ENCODE assay signal across 8 cellular contexts in genomic region chr15:51094606-51095569, GRCh38. TPM values are rescaled to one million over a fixed set of nuclear protein-coding genes. Genes with fewer than 3 reads are reported as not detected.
DNase-seq lines count a peak whose midpoint lies in the region; ATAC-seq and TF ChIP-seq lines count a peak whose summit lies in the region.

TSS of gene TNFAIP8L3 (minus strand) at chr15:51094906. CDS start at chr15:51094595, 311 bp downstream.

- H4K91ac ChIP-seq in neuronal stem cell (ENCODE audit: low read depth, low read length, poor library complexity), result no peak within 1 kb of the TSS

- H3K4me1 ChIP-seq in SJSA1 (replicated peaks), result peaks cover 10% of the 10 kb centered on the region
- peaks cover 5% of the 10 kb centered on the region in 2 donors for H3K4me1 ChIP-seq in neuronal stem cell (ENCODE audit: control insufficient read depth in 2 of 2, insufficient read depth in 1 of 2, low read depth in 1 of 2, low read length in 2 of 2)

- H3K4me3 ChIP-seq in SJSA1, result peak within 1 kb of the TSS; percentile 24
- H3K4me3 ChIP-seq in fibroblast of the aortic adventitia (ENCODE audit: low read depth, low read length), result peak within 1 kb of the TSS; percentile 80
- peak within 1 kb of the TSS; percentile 40 to 77 for H3K4me3 ChIP-seq in neuronal stem cell (ENCODE audit: low read length in 2 of 2)

- WGBS in neuronal stem cell (ENCODE audit: extremely low coverage in 2 of 2, insufficient read length in 2 of 2, insufficient replicate concordance in 1 of 2), 2 donors, result no CpG with 5 or more reads among the region's 98 CpGs

- no peak within 1 kb of the TSS for H3K4ac ChIP-seq in neuronal stem cell (ENCODE audit: low read length)

- peak; percentile 53 for DNase-seq in DMS53 (lab: John Stamatoyannopoulos, UW)
- DNase-seq in DMS53 treated with DMSO at 0.1 percent for 48 hours (lab: John Stamatoyannopoulos, UW; ENCODE audit: unreplicated experiment), result no peak
- no peak for DNase-seq in SJSA1 (ENCODE audit: low read depth in 1 of 2, low spot score in 2 of 2)
- DNase-seq in fibroblast of the aortic adventitia (ENCODE audit: low read depth), result peak; percentile 45
- DNase-seq in neuronal stem cell (ENCODE audit: low spot score), result peak; percentile 18
- no peak for DNase-seq in activated gamma-delta T cell (lab: John Stamatoyannopoulos, UW)
- DNase-seq in NCI-H1092 (lab: John Stamatoyannopoulos, UW), result no peak

- H3K23ac ChIP-seq in neuronal stem cell (ENCODE audit: low read depth, low read length, poor library complexity), result no peak within 1 kb of the TSS

- H2BK15ac ChIP-seq in neuronal stem cell (ENCODE audit: low read length), result no peak within 1 kb of the TSS

- H2BK5ac ChIP-seq in neuronal stem cell (ENCODE audit: low read length), result peak within 1 kb of the TSS; percentile 72

- H3K9ac ChIP-seq in neuronal stem cell (ENCODE audit: low read depth, low read length, poor library complexity), result peak within 1 kb of the TSS; percentile 36

- no peaks in the 10 kb centered on the region for H3K79me1 ChIP-seq in neuronal stem cell (ENCODE audit: low read depth, low read length)

- no peak for ATAC-seq in GM21529 (IDR thresholded peaks at IDR 0.05; ENCODE audit: unreplicated experiment)

- H3K27ac ChIP-seq in SJSA1, result no peak within 1 kb of the TSS
- H3K27ac ChIP-seq in neuronal stem cell (replicated peaks; ENCODE audit: low read length), result no peak within 1 kb of the TSS

- no peaks in the 10 kb centered on the region for H3K9me3 ChIP-seq in SJSA1 (replicated peaks)
- no peaks in the 10 kb centered on the region for H3K9me3 ChIP-seq in neuronal stem cell (replicated peaks in 1 of 2; ENCODE audit: control insufficient read depth in 2 of 2, insufficient read depth in 1 of 2, low read depth in 1 of 2, low read length in 2 of 2)

- H2AK5ac ChIP-seq in neuronal stem cell (ENCODE audit: low read depth, low read length), result no peak within 1 kb of the TSS

- H2BK12ac ChIP-seq in neuronal stem cell (ENCODE audit: low read length), result no peak within 1 kb of the TSS

- H3K36me3 ChIP-seq in SJSA1 (no peaks in the 10 kb centered on the region), neuronal stem cell (replicated peaks in 1 of 2; ENCODE audit: control insufficient read depth in 2 of 2, insufficient read depth in 2 of 2, low read length in 2 of 2) (no peaks in the 10 kb centered on the region)

- no peak within 1 kb of the TSS for H4K8ac ChIP-seq in neuronal stem cell (ENCODE audit: low read depth, low read length)

- peaks cover 50% of the 10 kb centered on the region for H3K27me3 ChIP-seq in SJSA1 (replicated peaks)
- H3K27me3 ChIP-seq in neuronal stem cell (ENCODE audit: control insufficient read depth in 3 of 3, insufficient read depth in 3 of 3, low read depth in 1 of 3, low read length in 3 of 3), result peaks cover 18 to 87% (median 57%) of the 10 kb centered on the region in 3 experiments

- H2BK120ac ChIP-seq in neuronal stem cell (ENCODE audit: low read depth, low read length), result no peak within 1 kb of the TSS

- H3K14ac ChIP-seq in neuronal stem cell (ENCODE audit: low read length), result no peak within 1 kb of the TSS

- H3K4me2 ChIP-seq in neuronal stem cell (ENCODE audit: insufficient read depth, low read length, poor library complexity, severe bottlenecking), result peak within 1 kb of the TSS; percentile 92

- H2AFZ ChIP-seq in neuronal stem cell (ENCODE audit: low read length), result peak within 1 kb of the TSS; percentile 86

- peak within 1 kb of the TSS; percentile 63 for H3K18ac ChIP-seq in neuronal stem cell (ENCODE audit: low read length)

- TF ChIP-seq CTCF in fibroblast of the aortic adventitia (IDR thresholded peaks at IDR 0.05; ENCODE audit: insufficient read depth, low read length), result no peak

RNA-seq across cellular contexts. Expression of gene TNFAIP8L3, which starts in this region (rescaled TPM):
- 0.13 TPM in 1 of 2 replicates, not detected in the other for total RNA-seq in SJSA1 (2014; rRNA removed; shearing (Covaris generic))
- 10.3 and 22.4 TPM in 2 replicates for total RNA-seq in fibroblast of the aortic adventitia (ENCODE audit: low replicate concordance)
- polyA plus RNA-seq in neuronal stem cell (2013, experiment 1 of 2), result not detected
- polyA plus RNA-seq in neuronal stem cell (2013, experiment 2 of 2), result not detected

Comparison
In these comparisons a context has a peak if more than half of its experiments do, and no peak if none do; other contexts are left out.
1. RNA of gene TNFAIP8L3 (total RNA-seq): 10.3 to 22.4 TPM in fibroblast of the aortic adventitia; 0.13 TPM in SJSA1; every median in the first group is over 10 times any median in the second.
2. DNase-seq: peak in DMS53 (single experiment), fibroblast of the aortic adventitia (single experiment) and neuronal stem cell (single experiment); none in DMS53 treated with DMSO at 0.1 percent for 48 hours (single experiment), SJSA1 (0 of 2), activated gamma-delta T cell (single experiment) and NCI-H1092 (single experiment).
3. H3K4me3 ChIP-seq: peak in every context shown above with its lines; median percentile 80 in fibroblast of the aortic adventitia; 58 in neuronal stem cell; 24 in SJSA1.